ENCODE assay signal across 8 cellular contexts in the genomic region with DNA sequence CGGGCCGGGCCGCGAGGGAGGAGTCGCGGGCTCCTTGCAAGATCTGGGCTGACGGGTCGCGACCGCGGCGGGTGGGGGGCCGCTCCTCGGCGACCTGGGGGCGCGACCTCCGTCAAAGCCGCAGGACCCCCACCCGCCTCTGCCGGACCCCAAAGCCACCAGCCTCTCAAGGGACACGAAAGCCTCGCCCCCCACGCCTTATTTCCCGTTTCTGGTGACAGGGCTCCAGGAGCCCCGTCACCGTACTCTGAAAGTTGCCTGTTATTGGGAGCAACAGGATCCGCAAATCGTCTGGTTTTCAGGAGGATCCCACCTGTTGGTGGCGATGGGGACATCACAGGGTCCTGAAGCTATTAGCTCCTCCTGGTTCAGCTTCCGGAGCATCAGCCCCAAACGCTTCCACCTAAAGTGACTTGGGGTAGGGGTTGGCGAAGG. TPM values are rescaled to one million over a fixed set of nuclear protein-coding genes. Genes with fewer than 3 reads are reported as not detected.
A peak's percentile ranks its signal among the peaks of the same experiment; 100 is the strongest.
DNase-seq lines count a peak whose midpoint lies in the region; ATAC-seq and TF ChIP-seq lines count a peak whose summit lies in the region.

No MANE protein-coding gene starts in this region.

- H3K27me3 ChIP-seq in cardiac muscle cell, result no peaks in the 10 kb centered on the region
- H3K27me3 ChIP-seq in breast epithelium, result no peaks in the 10 kb centered on the region
- H3K27me3 ChIP-seq in testis, result no peaks in the 10 kb centered on the region

- no peak for ATAC-seq in Right ventricle myocardium superior (ENCODE audit: poor library complexity)
- peak; percentile 5 for ATAC-seq in left colon

- H3K4me1 ChIP-seq in cardiac muscle cell (ENCODE audit: low read depth), result peaks cover 19% of the 10 kb centered on the region
- peaks cover 3 to 10% of the 10 kb centered on the region in 2 donors for H3K4me1 ChIP-seq in breast epithelium
- peaks cover 19% of the 10 kb centered on the region for H3K4me1 ChIP-seq in testis

- DNase-seq in cardiac muscle cell (ENCODE audit: low read depth in 1 of 2, low spot score in 1 of 2) (peak in 1 of 2 donors; percentile 44), Right ventricle myocardium superior (no peak), NCI-H69 (lab: John Stamatoyannopoulos, UW) (peak; percentile 38), breast epithelium (ENCODE audit: low spot score in 2 of 2) (no peak), left colon (no peak), testis (peak; percentile 20), NCI-H774 (lab: John Stamatoyannopoulos, UW) (no peak), KG1 (lab: John Stamatoyannopoulos, UW) (no peak)

- H3K27ac ChIP-seq in cardiac muscle cell (peak overlapping the region; percentile 98), breast epithelium (peak overlapping the region; percentile 93 to 95), testis (peak overlapping the region; percentile 90 to 95)

- intact Hi-C loops in Right ventricle myocardium superior (cut with DNase I) (no loop called here), breast epithelium (cut with DNase I; ENCODE audit: low total_unique reads) (no loop called here), left colon (cut with DNase I, micrococcal nuclease) (no loop called here), testis (cut with DNase I; ENCODE audit: low total_unique reads) (no loop called here)

- H3K36me3 ChIP-seq in cardiac muscle cell (peaks cover 20% of the 10 kb centered on the region), breast epithelium (no peaks in the 10 kb centered on the region), testis (ENCODE audit: low read depth, missing control alignments) (no peaks in the 10 kb centered on the region)

- H3K4me3 ChIP-seq in cardiac muscle cell (peak overlapping the region; percentile 90), breast epithelium (peak overlapping the region; percentile 98 to 100 (median 100)), testis (peak overlapping the region; percentile 98 to 99)

- TF ChIP-seq CTCF in cardiac muscle cell (IDR thresholded peaks at IDR 0.05; ENCODE audit: low read depth, low read length) (no peak), breast epithelium (IDR thresholded peaks at IDR 0.05) (no peak), testis (IDR thresholded peaks at IDR 0.05) (no peak)

- TF ChIP-seq POLR2A in breast epithelium (IDR thresholded peaks at IDR 0.05) (no peak), testis (IDR thresholded peaks at IDR 0.05) (no peak)

- whole genome bisulfite sequencing in testis, 2 donors, result 0 to 1% methylated on average over 1 to 32 of the region's 33 CpGs

- H3K9me3 ChIP-seq in cardiac muscle cell (ENCODE audit: low read depth), result no peaks in the 10 kb centered on the region
- no peaks in the 10 kb centered on the region for H3K9me3 ChIP-seq in breast epithelium
- H3K9me3 ChIP-seq in testis, result no peaks in the 10 kb centered on the region

RNA-seq across cellular contexts. Expression of a gene that starts 0.5 kb away (rescaled TPM):
- total RNA-seq in cardiac muscle cell (46.0 and 78.5 TPM in 2 replicates), Right ventricle myocardium superior (32.8 TPM), breast epithelium (10 to 100 TPM; 33.4 to 59.4 (median 53.1) TPM), left colon (10 to 100 TPM; 45.3 to 52.4 TPM), testis (100 to 1,000 TPM; 143 to 151 TPM)
- polyA plus RNA-seq in cardiac muscle cell (43.6 and 53.9 TPM in 2 replicates), testis (ENCODE audit: insufficient read depth, low read depth, low replicate concordance) (77.2 TPM)

RNA-seq across cellular contexts. Expression of a gene that starts 0.9 kb away (rescaled TPM):
- 74.5 and 76.0 TPM in 2 replicates for total RNA-seq in cardiac muscle cell
- 73.7 and 84.6 TPM in 2 replicates for polyA plus RNA-seq in cardiac muscle cell
- total RNA-seq in Right ventricle myocardium superior, result 37.2 TPM
- total RNA-seq in breast epithelium, result 10 to 100 TPM; 23.8 to 31.6 (median 29.8) TPM
- 10 to 100 TPM; 33.5 to 46.2 TPM for total RNA-seq in left colon
- total RNA-seq in testis, result 10 to 100 TPM; 87.4 to 98.8 TPM
- polyA plus RNA-seq in testis (ENCODE audit: insufficient read depth, low read depth, low replicate concordance), result 89.8 TPM

RNA-seq across cellular contexts. Expression of a gene that starts 48.1 kb away (rescaled TPM):
- total RNA-seq in cardiac muscle cell (4.9 and 9.6 TPM in 2 replicates), Right ventricle myocardium superior (0.32 TPM), breast epithelium (under 1 TPM; 0.32 to 0.98 (median 0.88) TPM), left colon (10 to 100 TPM in 1 of 2 donors, 1 to 10 TPM in 1; 6.9 to 14.3 TPM), testis (1 to 10 TPM in 1 of 2 donors, under 1 TPM in 1; 0.93 to 1.2 TPM)
- polyA plus RNA-seq in cardiac muscle cell (12.1 and 13.5 TPM in 2 replicates), testis (ENCODE audit: insufficient read depth, low read depth, low replicate concordance) (0.96 TPM)

Comparison
In these comparisons a context has a peak if more than half of its experiments do, and no peak if none do; other contexts are left out.
1. DNase-seq: peak in NCI-H69 (single experiment) and testis (single experiment); none in Right ventricle myocardium superior (single experiment), breast epithelium (0 of 2), left colon (0 of 2), NCI-H774 (single experiment) and KG1 (single experiment).
2. Peak in every context shown above with its lines, with median percentiles within 50 percentile points of each other: H3K27ac ChIP-seq and H3K4me3 ChIP-seq.